14 cellular contexts compared by ENCODE assay signal in genomic region chr4:5887011-5887360, GRCh38. TPM values are rescaled to one million over a fixed set of nuclear protein-coding genes. Genes with fewer than 3 reads are reported as not detected.
DNase-seq lines count a peak whose midpoint lies in the region; ATAC-seq and TF ChIP-seq lines count a peak whose summit lies in the region.
"Had no signal": no experiment of that assay in that cellular context is flagged by ENCODE, and none has a peak within 500 bp of the region (broad histone marks: within the 10 kb centered on the region; RNA-seq: fewer than 3 reads in every experiment).

No MANE protein-coding gene starts in this region.

- peaks cover 20% of the 10 kb centered on the region for H3K27me3 Mint-ChIP-seq in endothelial cell (ENCODE audit: unreplicated experiment)

- POLR2A ChIA-PET in A673 (lab: Charles Lee; ENCODE audit: low non-redundant PET), result no interaction called here

- DNase-seq in A673 (ENCODE audit: low spot score) (no peak), endothelial cell (ENCODE audit: low spot score) (no peak), left colon (no peak), dermis blood vessel endothelial cell (no peak)
- DNase-seq: activated CD4-positive, alpha-beta T cell treated with anti-CD3 and anti-CD28 coated beads, Interleukin-2, amount 50 U/mL, for 48 hours; activated gamma-delta T cell; NCI-H1930; T-helper 1 cell had no signal

- H3K9me2 ChIP-seq in neural cell (ENCODE audit: insufficient read depth, low read length), result no peaks in the 10 kb centered on the region

- peaks cover 9% of the 10 kb centered on the region for H3K36me3 Mint-ChIP-seq in endothelial cell (ENCODE audit: low read depth, unreplicated experiment)
- H3K36me3 Mint-ChIP-seq: CD14-positive monocyte had no signal

- ATAC-seq in left colon (no peak), GM18858 (IDR thresholded peaks at IDR 0.05; ENCODE audit: unreplicated experiment) (no peak), GM21367 (IDR thresholded peaks at IDR 0.05; ENCODE audit: unreplicated experiment) (no peak)

- H3K9me3 ChIP-seq in A673 (ENCODE audit: low read depth, low read length, poor library complexity, severe bottlenecking) (no peaks in the 10 kb centered on the region), HUES64 (ENCODE audit: insufficient read depth, low read depth, low read length) (no peaks in the 10 kb centered on the region), neural cell (ENCODE audit: low read length) (no peaks in the 10 kb centered on the region)

- no peak overlapping the region for H3K27ac Mint-ChIP-seq in endothelial cell (ENCODE audit: unreplicated experiment)
- H3K27ac Mint-ChIP-seq: CD14-positive monocyte had no signal

- H3K4me1 ChIP-seq in A673 (ENCODE audit: insufficient read depth, low read length, poor library complexity, severe bottlenecking), result peaks cover 33% of the 10 kb centered on the region
- peaks cover 12% of the 10 kb centered on the region for H3K4me1 ChIP-seq in HUES64 (ENCODE audit: insufficient read depth, low read length)

- CTCF ChIA-PET in A673 (lab: Charles Lee), result no interaction called here

- intact Hi-C loops in A673 (cut with micrococcal nuclease; ENCODE audit: unreplicated experiment), result loop anchor here (5.0 kb wide), 1 partner anchor 65 kb away; no protein-coding TSS in a partner anchor
- intact Hi-C loops in left colon (cut with DNase I, micrococcal nuclease), result no loop called here

- peaks cover 9% of the 10 kb centered on the region for H3K27me3 ChIP-seq in A673 (replicated peaks; ENCODE audit: insufficient read depth, low read depth, low read length, poor library complexity)
- H3K27me3 ChIP-seq in HUES64 (ENCODE audit: insufficient read depth, low read length), result peaks cover 32% of the 10 kb centered on the region
- H3K27me3 ChIP-seq in neural cell (ENCODE audit: insufficient read depth, low read depth, low read length), result no peaks in the 10 kb centered on the region

- 30% methylated on average over 8 of the region's 8 CpGs for WGBS in HUES64

- H4K20me1 ChIP-seq in neural cell (ENCODE audit: insufficient read depth), result peaks cover 20% of the 10 kb centered on the region

- H3K9me3 Mint-ChIP-seq in endothelial cell (ENCODE audit: unreplicated experiment), result no peaks in the 10 kb centered on the region

- H3K27ac ChIP-seq in A673 (ENCODE audit: low read depth, low read length, poor library complexity, severe bottlenecking) (no peak overlapping the region), HUES64 (ENCODE audit: low read depth, low read length) (no peak overlapping the region), neural cell (ENCODE audit: low read length) (peak overlapping the region; percentile 98)
- H3K27ac ChIP-seq: cardiac muscle cell had no signal

- H2AFZ ChIP-seq in neural cell (ENCODE audit: low read depth, low read length), result peak overlapping the region; percentile 4

- no peak for TF ChIP-seq EP300 in neural cell (conservative IDR thresholded peaks at IDR 0.05; ENCODE audit: poor library complexity, severe bottlenecking)

- peaks cover 23% of the 10 kb centered on the region for H3K4me1 Mint-ChIP-seq in endothelial cell (ENCODE audit: unreplicated experiment)
- H3K4me1 Mint-ChIP-seq: CD14-positive monocyte had no signal

- H3K9ac ChIP-seq in HUES64 (ENCODE audit: low read depth, low read length) (peak overlapping the region; percentile 76), neural cell (ENCODE audit: low read length) (peak overlapping the region; percentile 99)

- H3K4me2 ChIP-seq in neural cell (ENCODE audit: low read length), result peak overlapping the region; percentile 99

- H3K4me3 Mint-ChIP-seq in endothelial cell (ENCODE audit: unreplicated experiment), result peak overlapping the region; percentile 89

- H3F3A ChIP-seq in neural cell (ENCODE audit: insufficient read depth, low read length, poor library complexity, severe bottlenecking), result no peaks in the 10 kb centered on the region

- no peak for TF ChIP-seq CTCF in A673 (conservative IDR thresholded peaks at IDR 0.05; ENCODE audit: low read depth, low read length)
- TF ChIP-seq CTCF in endothelial cell (IDR thresholded peaks at IDR 0.05; ENCODE audit: unreplicated experiment), result no peak
- TF ChIP-seq CTCF in neural cell (IDR thresholded peaks at IDR 0.05; ENCODE audit: poor library complexity, severe bottlenecking), result no peak

- H3K4me3 ChIP-seq in A673 (ENCODE audit: low read depth, low read length, poor library complexity, severe bottlenecking), result peak overlapping the region; percentile 91
- H3K4me3 ChIP-seq in HUES64 (ENCODE audit: low read length), result peak overlapping the region; percentile 87
- H3K4me3 ChIP-seq in neural cell (ENCODE audit: low read length), result peak overlapping the region; percentile 87

- H3K36me3 ChIP-seq in A673 (ENCODE audit: insufficient read depth, low read length, poor library complexity, severe bottlenecking), result no peaks in the 10 kb centered on the region
- H3K36me3 ChIP-seq in HUES64 (ENCODE audit: insufficient read depth, low read length), result no peaks in the 10 kb centered on the region
- H3K36me3 ChIP-seq in neural cell (ENCODE audit: insufficient read depth, low read length), result no peaks in the 10 kb centered on the region
- H3K36me3 ChIP-seq: cardiac muscle cell had no signal

- peaks cover 95% of the 10 kb centered on the region for H3K79me2 ChIP-seq in neural cell (replicated peaks; ENCODE audit: insufficient read depth, low read length)

- no TSS peak for BruUV-seq in A673 (replicated peaks; lab: Mats Ljungman, UMichigan)

- TF ChIP-seq RAD21 in neural cell (conservative IDR thresholded peaks at IDR 0.05), result no peak

TF ChIP-seq in neural cell, 6 proteins besides CTCF, POLR2A, EP300 and RAD21:
- TF ChIP-seq SMC3 (conservative IDR thresholded peaks at IDR 0.05; ENCODE audit: poor library complexity) (no peak), TAF1 (IDR thresholded peaks at IDR 0.05; ENCODE audit: low read depth) (no peak), REST (IDR thresholded peaks at IDR 0.05; ENCODE audit: borderline replicate concordance) (no peak), POLR2AphosphoS5 (IDR thresholded peaks at IDR 0.05) (no peak), MXI1 (conservative IDR thresholded peaks at IDR 0.05; ENCODE audit: poor library complexity, severe bottlenecking) (no peak), EZH2 (IDR thresholded peaks at IDR 0.05; ENCODE audit: borderline replicate concordance, insufficient read depth, low read length, poor library complexity, severe bottlenecking) (no peak)

RNA-seq across cellular contexts. Expression of gene CRMP1, which starts 5.9 kb away (rescaled TPM):
- total RNA-seq in A673 (2021) (77.5 and 83.4 TPM in 2 replicates), endothelial cell (ENCODE audit: unreplicated experiment) (71.2 TPM), left colon (1 to 10 TPM in 1 of 2 donors, under 1 TPM in 1; 0.37 to 1.2 TPM), dermis blood vessel endothelial cell (0.34 and 0.37 TPM in 2 replicates)
- polyA plus RNA-seq in HUES64 (2013, experiment 1 of 2), result 82.6 TPM
- polyA plus RNA-seq in HUES64 (2013, experiment 2 of 2), result 83.9 TPM
- 642 and 752 TPM in 2 replicates for polyA plus RNA-seq in neural cell
- polyA minus RNA-seq in neural cell, result 709 and 726 TPM in 2 replicates
- polyA plus RNA-seq: CD14-positive monocyte had no signal

Comparison
In these comparisons a context has a peak if more than half of its experiments do, and no peak if none do; other contexts are left out.
1. RNA of gene CRMP1, which starts 5.9 kb away (total RNA-seq): 77.5 to 83.4 TPM in A673 and 71.2 TPM in endothelial cell (single experiment); 0.37 to 1.2 TPM in left colon and 0.34 to 0.37 TPM in dermis blood vessel endothelial cell; every median in the first group is over 10 times any median in the second.
2. Peak in every context shown above with its lines, with median percentiles within 50 percentile points of each other: H3K4me3 ChIP-seq.